27 cellular contexts compared by ENCODE assay signal in the genomic region with DNA sequence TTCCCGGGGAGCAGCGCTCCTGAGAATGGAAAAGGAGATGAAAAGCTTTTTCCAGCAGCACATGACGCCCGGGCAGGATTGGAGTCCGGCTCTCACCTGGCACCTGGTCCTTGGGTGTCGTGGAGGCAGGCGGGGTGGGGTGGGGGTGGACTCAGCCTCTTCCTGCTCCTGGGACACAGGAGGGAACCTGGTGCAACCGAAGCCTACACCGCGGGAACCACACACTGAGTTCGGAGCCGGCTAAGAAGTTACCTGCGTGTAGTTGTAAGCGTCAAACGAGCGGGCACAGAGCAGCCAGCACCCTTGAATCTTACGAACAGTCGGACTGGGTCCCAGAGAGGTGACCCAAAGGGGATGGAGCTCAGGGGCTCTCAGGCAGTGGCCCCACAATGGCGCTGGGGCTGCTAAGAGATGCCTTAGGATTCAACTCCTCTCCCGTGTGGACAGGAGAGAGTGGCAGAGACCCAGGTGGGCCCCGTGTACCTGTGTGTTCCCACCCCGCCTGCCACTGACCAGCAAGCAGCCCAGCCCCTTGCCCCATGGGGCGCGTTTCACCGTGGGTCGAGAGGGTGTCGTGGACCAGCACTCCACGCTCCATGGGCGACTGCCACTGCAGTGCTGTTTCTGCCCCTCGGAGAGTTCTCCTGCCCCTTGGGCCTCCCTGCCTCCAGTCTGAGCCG.
DNase-seq lines count a peak whose midpoint lies in the region; ATAC-seq, FAIRE-seq and TF ChIP-seq lines count a peak whose summit lies in the region.
"Had no signal": no experiment of that assay in that cellular context is flagged by ENCODE, and none has a peak within 500 bp of the region (broad histone marks: within the 10 kb centered on the region; RNA-seq: fewer than 3 reads in every experiment).

No MANE protein-coding gene starts in this region.

- peaks cover 8% of the 10 kb centered on the region for H3K4me1 Mint-ChIP-seq in T-helper 17 cell
- H3K4me1 Mint-ChIP-seq: mesothelial cell of epicardium had no signal

- H3K27me3 ChIP-seq in right atrium auricular region: no peaks in the 10 kb centered on the region
- no peaks in the 10 kb centered on the region for H3K27me3 ChIP-seq in heart right ventricle
- H3K27me3 ChIP-seq in HepG2 (ENCODE audit: control insufficient read depth in 1 of 2, insufficient read depth in 2 of 2, low read length in 2 of 2): no peaks in the 10 kb centered on the region
- H3K27me3 ChIP-seq in hepatocyte: no peaks in the 10 kb centered on the region
- no peaks in the 10 kb centered on the region for H3K27me3 ChIP-seq in PC-3 (ENCODE audit: low read length)
- no peaks in the 10 kb centered on the region for H3K27me3 ChIP-seq in gastrocnemius medialis
- H3K27me3 ChIP-seq: BE2C, brain microvascular endothelial cell, gastroesophageal sphincter, left lung, Peyer's patch, transverse colon had no signal

- H3K27ac ChIP-seq in right atrium auricular region: no peak overlapping the region
- no peak overlapping the region for H3K27ac ChIP-seq in heart right ventricle
- no peak overlapping the region for H3K27ac ChIP-seq in HepG2 (ENCODE audit: extremely low read length, insufficient read depth, low read length)
- no peak overlapping the region for H3K27ac ChIP-seq in hepatocyte
- H3K27ac ChIP-seq in PC-3 (ENCODE audit: low read length): no peak overlapping the region
- no peak overlapping the region for H3K27ac ChIP-seq in gastrocnemius medialis
- H3K27ac ChIP-seq: brain microvascular endothelial cell, gastroesophageal sphincter, left lung, Peyer's patch, transverse colon had no signal

- intact Hi-C loops in heart right ventricle (cut with DNase I): no loop called here
- intact Hi-C loops in HepG2 (cut with micrococcal nuclease; ENCODE audit: unreplicated experiment): no loop called here
- intact Hi-C loops in PC-3 (cut with micrococcal nuclease): no loop called here
- intact Hi-C loops in gastrocnemius medialis (cut with DNase I; ENCODE audit: low total_unique reads): no loop called here

- peak overlapping the region; percentile 74 for H3K27ac Mint-ChIP-seq in T-helper 17 cell
- H3K27ac Mint-ChIP-seq: activated T-cell treated with anti-CD3 and anti-CD28 coated beads, Interleukin-2, amount 50 U/mL, for 72 hours; mesothelial cell of epicardium had no signal

- H3F3A ChIP-seq in PC-3 (ENCODE audit: low read length, unreplicated experiment): no peaks in the 10 kb centered on the region

- H3K4me2 ChIP-seq in HepG2 (ENCODE audit: low read depth, low read length): no peak overlapping the region
- no peak overlapping the region for H3K4me2 ChIP-seq in hepatocyte
- H3K4me2 ChIP-seq in PC-3 (ENCODE audit: low read length): no peak overlapping the region

- no peak overlapping the region for H2AFZ ChIP-seq in HepG2 (ENCODE audit: low read length)
- no peak overlapping the region for H2AFZ ChIP-seq in hepatocyte
- no peak overlapping the region for H2AFZ ChIP-seq in PC-3 (ENCODE audit: low read length)

- H3K36me3 Mint-ChIP-seq in T-helper 17 cell (ENCODE audit: low read depth): no peaks in the 10 kb centered on the region
- H3K36me3 Mint-ChIP-seq: naive B cell had no signal

- FAIRE-seq in HepG2 (lab: Jason Lieb, UNC): no peak

- BruUV-seq in HepG2 (replicated peaks; lab: Mats Ljungman, UMichigan) (no TSS peak), PC-3 (replicated peaks; lab: Mats Ljungman, UMichigan) (no TSS peak)

- H4K20me1 ChIP-seq in HepG2 (ENCODE audit: insufficient read depth, low read length) (no peaks in the 10 kb centered on the region), hepatocyte (ENCODE audit: insufficient read depth, poor library complexity, severe bottlenecking) (no peaks in the 10 kb centered on the region), PC-3 (ENCODE audit: low read length) (no peaks in the 10 kb centered on the region)

- CTCF ChIA-PET in HepG2 (lab: Yijun Ruan, JAX; ENCODE audit: low intra/inter-chr PET ratio, low total read pairs) (no interaction called here), PC-3 (lab: Charles Lee) (no interaction called here)

- H3K9me3 ChIP-seq in right atrium auricular region: no peaks in the 10 kb centered on the region
- no peaks in the 10 kb centered on the region for H3K9me3 ChIP-seq in heart right ventricle
- H3K9me3 ChIP-seq in T-helper 17 cell (ENCODE audit: control insufficient read depth, low read length, poor library complexity, severe bottlenecking): no peaks in the 10 kb centered on the region
- no peaks in the 10 kb centered on the region for H3K9me3 ChIP-seq in HepG2 (ENCODE audit: low read length)
- H3K9me3 ChIP-seq in hepatocyte (ENCODE audit: low read depth): no peaks in the 10 kb centered on the region
- no peaks in the 10 kb centered on the region for H3K9me3 ChIP-seq in PC-3 (ENCODE audit: low read length)
- no peaks in the 10 kb centered on the region for H3K9me3 ChIP-seq in gastrocnemius medialis
- H3K9me3 ChIP-seq: BE2C, gastroesophageal sphincter, left lung, Peyer's patch, transverse colon had no signal

- H3K4me1 ChIP-seq in right atrium auricular region (no peaks in the 10 kb centered on the region), heart right ventricle (peaks cover 0 to 7% (median 0%) of the 10 kb centered on the region in 9 donors), HepG2 (ENCODE audit: insufficient read depth, low read length) (no peaks in the 10 kb centered on the region), hepatocyte (ENCODE audit: insufficient read depth) (no peaks in the 10 kb centered on the region), PC-3 (ENCODE audit: insufficient read depth, low read length) (no peaks in the 10 kb centered on the region), gastrocnemius medialis (no peaks in the 10 kb centered on the region)
- H3K4me1 ChIP-seq: BE2C, gastroesophageal sphincter, transverse colon had no signal

- POLR2A ChIA-PET in HepG2 (lab: Yijun Ruan, JAX) (no interaction called here), PC-3 (lab: Charles Lee; ENCODE audit: unreplicated experiment) (interaction anchor here (0.6 kb wide), 1 partner anchor 145 kb away, joined by 3 read pairs; no protein-coding TSS in a partner anchor)

- H3K36me3 ChIP-seq in right atrium auricular region: no peaks in the 10 kb centered on the region
- no peaks in the 10 kb centered on the region for H3K36me3 ChIP-seq in heart right ventricle
- H3K36me3 ChIP-seq in HepG2 (replicated peaks in 1 of 2; ENCODE audit: control insufficient read depth in 1 of 2, insufficient read depth in 2 of 2, low read length in 2 of 2): peaks cover 0 to 1% of the 10 kb centered on the region in 2 experiments; a peak in 2 of 5 replicates
- no peaks in the 10 kb centered on the region for H3K36me3 ChIP-seq in hepatocyte (replicated peaks; ENCODE audit: insufficient read depth, low read depth)
- H3K36me3 ChIP-seq in PC-3 (ENCODE audit: low read depth, low read length): no peaks in the 10 kb centered on the region
- no peaks in the 10 kb centered on the region for H3K36me3 ChIP-seq in gastrocnemius medialis
- H3K36me3 ChIP-seq: BE2C, brain microvascular endothelial cell, gastroesophageal sphincter, left lung, Peyer's patch, transverse colon had no signal

- H3K9ac ChIP-seq in HepG2 (ENCODE audit: insufficient read depth, low read depth, low read length) (no peak overlapping the region), PC-3 (ENCODE audit: low read length) (no peak overlapping the region)

- H3K4me3 ChIP-seq in right atrium auricular region (no peak overlapping the region), heart right ventricle (no peak overlapping the region), HepG2 (replicated peaks in 1 of 3; ENCODE audit: insufficient read depth in 1 of 3, low read depth in 2 of 3, low read length in 3 of 3) (no peak overlapping the region), hepatocyte (no peak overlapping the region), PC-3 (ENCODE audit: low read length) (no peak overlapping the region), gastrocnemius medialis (no peak overlapping the region)
- H3K4me3 ChIP-seq: gastroesophageal sphincter, left lung, Peyer's patch, transverse colon had no signal

- TF ChIP-seq CTCF in right atrium auricular region (IDR thresholded peaks at IDR 0.05) (no peak), heart right ventricle (IDR thresholded peaks at IDR 0.05) (no peak), HepG2 (CRISPR knock-in tag; IDR thresholded peaks at IDR 0.05) (no peak), hepatocyte (IDR thresholded peaks at IDR 0.05; ENCODE audit: poor library complexity) (no peak), PC-3 (conservative IDR thresholded peaks at IDR 0.05; ENCODE audit: low read depth, low read length) (no peak), gastrocnemius medialis (IDR thresholded peaks at IDR 0.05 in 4 of 5, conservative IDR thresholded peaks at IDR 0.05 in 1 of 5) (no peak)

- no peak overlapping the region for H3K4me3 Mint-ChIP-seq in T-helper 17 cell
- H3K4me3 Mint-ChIP-seq: activated T-cell treated with anti-CD3 and anti-CD28 coated beads, Interleukin-2, amount 50 U/mL, for 72 hours; mesothelial cell of epicardium; naive B cell had no signal

- WGBS in heart right ventricle, 2 donors: 88 to 94% methylated on average over 31 of the region's 31 CpGs
- WGBS in HepG2 (ENCODE audit: low lambda C conversion rate): 93% methylated on average over 28 of the region's 31 CpGs
- whole genome bisulfite sequencing in hepatocyte (ENCODE audit: low lambda C conversion rate, missing lambda C conversion rate): 92% methylated on average over 29 of the region's 31 CpGs

- peak; percentile 52 for DNase-seq in right atrium auricular region (ENCODE audit: low spot score)
- DNase-seq in heart right ventricle: no peak
- DNase-seq in T-helper 17 cell: no peak
- no peak for DNase-seq in HepG2 (ENCODE audit: low spot score)
- DNase-seq in HuH-7 (ENCODE audit: low spot score): no peak
- no peak for DNase-seq in hepatocyte (ENCODE audit: low spot score)
- no peak for DNase-seq in PC-3
- no peak for DNase-seq in gastrocnemius medialis
- DNase-seq: activated CD4-positive, alpha-beta T cell treated with anti-CD3 and anti-CD28 coated beads, Interleukin-2, amount 50 U/mL, for 1 hour; activated naive CD4-positive, alpha-beta T cell treated with Interleukin-2 at 50 U/mL for 16 hours; activated T-cell treated with anti-CD3 and anti-CD28 coated beads, Interleukin-2, amount 50 U/mL, for 72 hours; BE2C; brain microvascular endothelial cell; EL; hypothalamus; naive B cell; NCI-H1436 treated with DMSO at 0.1 percent for 48 hours; NCI-H226; NCI-H526 treated with DMSO at 0.1 percent for 48 hours; nucleus accumbens; Peyer's patch; SHP77 treated with DMSO at 0.1 percent for 48 hours; stimulated activated CD4-positive, alpha-beta T cell treated with anti-CD3 and anti-CD28 coated beads, Interleukin-4, amount 100 ng/mL, for 24 hours; transverse colon had no signal

- H3K9me2 ChIP-seq in hepatocyte (replicated peaks; ENCODE audit: insufficient read depth) (no peaks in the 10 kb centered on the region), PC-3 (replicated peaks; ENCODE audit: low read length) (no peaks in the 10 kb centered on the region)

- ATAC-seq in heart right ventricle (no peak), T-helper 17 cell (no peak), HepG2 (peak; percentile 32), PC-3 (no peak), gastrocnemius medialis (no peak)
- ATAC-seq: gastroesophageal sphincter, left lung had no signal

- TF ChIP-seq POLR2A in HepG2 (IDR thresholded peaks at IDR 0.05; ENCODE audit: insufficient read depth in 1 of 2, low read depth in 2 of 2, low read length in 2 of 2): no peak
- no peak for TF ChIP-seq POLR2A in gastrocnemius medialis (IDR thresholded peaks at IDR 0.05)

- no peaks in the 10 kb centered on the region for H3K79me2 ChIP-seq in HepG2 (ENCODE audit: insufficient read depth, low read length)
- no peaks in the 10 kb centered on the region for H3K79me2 ChIP-seq in hepatocyte
- H3K79me2 ChIP-seq in PC-3 (ENCODE audit: low read length): no peaks in the 10 kb centered on the region

- no peak for TF ChIP-seq EP300 in HepG2 (IDR thresholded peaks at IDR 0.05; ENCODE audit: low read depth in 2 of 2, low read length in 2 of 2)
- no peak for TF ChIP-seq EP300 in HepG2 (CRISPR knock-in tag; IDR thresholded peaks at IDR 0.05; ENCODE audit: borderline replicate concordance)

- no peak for TF ChIP-seq RAD21 in HepG2 (CRISPR knock-in tag; IDR thresholded peaks at IDR 0.05)

- H3K27me3 Mint-ChIP-seq in T-helper 17 cell: no peaks in the 10 kb centered on the region
- H3K27me3 Mint-ChIP-seq: naive B cell had no signal

- in situ Hi-C loops in HepG2 (cut with HindIII; ENCODE audit: extremely low pct_ligation_motif_present, low pct_unique_long_range_greater_than_20kb): no loop called here
- in situ Hi-C loops in gastrocnemius medialis (cut with MboI; ENCODE audit: low sequenced_read_pairs in 4 of 4): no loop called here
